Comparison of ENCODE assay signal across 14 cellular contexts in the genomic region with DNA sequence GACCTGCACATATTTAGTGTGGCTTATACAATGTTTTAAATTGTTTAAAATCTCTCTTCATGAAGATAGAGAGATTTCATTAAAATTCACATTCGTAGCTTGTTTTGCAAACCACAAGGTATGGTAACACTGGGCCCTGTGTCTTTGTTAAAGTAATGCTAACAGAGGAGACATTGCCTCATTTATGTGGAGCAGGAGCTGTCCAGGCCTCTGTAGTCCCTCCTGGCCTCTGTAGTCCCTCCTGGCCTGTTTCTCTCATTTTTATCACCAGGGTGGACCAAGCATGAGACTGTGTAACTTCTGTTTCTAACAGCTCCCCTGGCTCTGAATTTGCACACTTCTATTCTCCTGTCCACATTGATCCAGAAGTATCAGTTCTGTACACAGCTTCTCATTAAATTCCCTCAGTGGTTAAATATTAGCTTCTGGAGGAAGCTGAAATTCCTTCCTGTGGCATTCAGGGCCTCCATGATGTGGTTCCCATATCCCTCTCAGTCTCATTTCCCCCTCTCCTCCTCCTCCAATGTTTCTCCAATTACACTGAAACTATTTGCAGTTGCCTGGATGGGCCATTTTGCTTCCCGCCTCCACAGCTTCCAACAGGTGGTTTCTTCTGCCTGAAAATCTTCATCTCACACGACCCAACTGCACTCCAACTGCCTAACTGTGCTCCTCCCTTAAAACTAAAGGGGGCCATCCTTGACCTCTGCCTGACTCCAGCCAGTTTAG.
A peak's percentile ranks its signal among the peaks of the same experiment; 100 is the strongest.
DNase-seq lines count a peak whose midpoint lies in the region; ATAC-seq and TF ChIP-seq lines count a peak whose summit lies in the region.
"Had no signal": no experiment of that assay in that cellular context is flagged by ENCODE, and none has a peak within 500 bp of the region (broad histone marks: within the 10 kb centered on the region; RNA-seq: fewer than 3 reads in every experiment).

No MANE protein-coding gene starts in this region.

- TF ChIP-seq EP300 in Ishikawa (IDR thresholded peaks at IDR 0.05; ENCODE audit: borderline replicate concordance), result no peak

- H3K4me3 ChIP-seq in Caco-2 (ENCODE audit: low read depth, low read length), result no peak overlapping the region
- H3K4me3 ChIP-seq in endodermal cell (ENCODE audit: low read length), result no peak overlapping the region
- no peak overlapping the region for H3K4me3 ChIP-seq in neural progenitor cell

- H3K4me3 Mint-ChIP-seq in Caco-2 (ENCODE audit: unreplicated experiment), result no peak overlapping the region
- no peak overlapping the region for H3K4me3 Mint-ChIP-seq in endodermal cell
- H3K4me3 Mint-ChIP-seq in neural progenitor cell, result no peak overlapping the region

- H3F3A ChIP-seq in neural progenitor cell (ENCODE audit: low read depth), result no peaks in the 10 kb centered on the region

- no TSS peak for BruUV-seq in Caco-2 (replicated peaks; lab: Mats Ljungman, UMichigan)

- no peaks in the 10 kb centered on the region for H3K79me2 ChIP-seq in neural progenitor cell (ENCODE audit: low read depth)

- 58 to 59% methylated on average over 3 of the region's 3 CpGs for WGBS in endodermal cell (ENCODE audit: insufficient coverage in 1 of 2, insufficient read length in 1 of 2), 2 experiments

- H3K4me1 ChIP-seq in Caco-2 (peaks cover 19% of the 10 kb centered on the region), endodermal cell (ENCODE audit: control insufficient read depth, insufficient read depth, low read length) (no peaks in the 10 kb centered on the region), neural progenitor cell (peaks cover 6% of the 10 kb centered on the region)

- H4K20me1 ChIP-seq in neural progenitor cell (ENCODE audit: low read depth), result no peaks in the 10 kb centered on the region

- H3K27me3 Mint-ChIP-seq in Caco-2 (ENCODE audit: insufficient read depth, unreplicated experiment), result no peaks in the 10 kb centered on the region
- no peaks in the 10 kb centered on the region for H3K27me3 Mint-ChIP-seq in endodermal cell (ENCODE audit: insufficient read depth)
- H3K27me3 Mint-ChIP-seq in neural progenitor cell (ENCODE audit: insufficient read depth, low read depth), result no peaks in the 10 kb centered on the region

- H2AFZ ChIP-seq in neural progenitor cell (replicated peaks), result no peak overlapping the region

- H3K36me3 Mint-ChIP-seq in Caco-2 (ENCODE audit: insufficient read depth, unreplicated experiment) (peaks cover 2% of the 10 kb centered on the region), endodermal cell (ENCODE audit: low read depth) (peaks cover 7% of the 10 kb centered on the region), neural progenitor cell (peaks cover 4% of the 10 kb centered on the region)

- H3K27ac Mint-ChIP-seq in Caco-2 (ENCODE audit: unreplicated experiment) (peak overlapping the region; percentile 73), endodermal cell (no peak overlapping the region), neural progenitor cell (peak overlapping the region; percentile 88)

- POLR2A ChIA-PET in Caco-2 (lab: Charles Lee), result no interaction called here

- no peaks in the 10 kb centered on the region; the same call in 1 of the 2 replicates for H3K36me3 ChIP-seq in Caco-2 (ENCODE audit: control insufficient read depth, insufficient read depth, low read length)
- peaks cover 4% of the 10 kb centered on the region for H3K36me3 ChIP-seq in endodermal cell (ENCODE audit: control insufficient read depth, insufficient read depth, low read length)
- no peaks in the 10 kb centered on the region for H3K36me3 ChIP-seq in neural progenitor cell

- no peak for DNase-seq in Caco-2
- DNase-seq in endodermal cell, result peak; percentile 62
- no peak for DNase-seq in neural progenitor cell (ENCODE audit: low spot score)
- DNase-seq in anterior cingulate cortex (lab: John Stamatoyannopoulos, UW), result no peak
- DNase-seq: activated CD4-positive, alpha-beta T cell treated with anti-CD3 and anti-CD28 coated beads, Interleukin-2, amount 50 U/mL, for 1 hour; H7; islet precursor cell; NCI-H1694; NCI-H526; stimulated activated CD4-positive, alpha-beta T cell treated with anti-CD3 and anti-CD28 coated beads, Interleukin-2, amount 100 ng/mL, for 48 hours; T-helper 2 cell had no signal

- intact Hi-C loops in Caco-2 (cut with micrococcal nuclease; ENCODE audit: unreplicated experiment), result no loop called here

- TF ChIP-seq RAD21 in Ishikawa (IDR thresholded peaks at IDR 0.05; ENCODE audit: low read depth), result no peak

- H3K9me3 Mint-ChIP-seq in Caco-2 (ENCODE audit: unreplicated experiment) (no peaks in the 10 kb centered on the region), endodermal cell (no peaks in the 10 kb centered on the region), neural progenitor cell (no peaks in the 10 kb centered on the region)

- no peak for TF ChIP-seq CTCF in Caco-2 (IDR thresholded peaks at IDR 0.05; ENCODE audit: insufficient read depth in 1 of 2, low read depth in 1 of 2, low read length in 1 of 2, severe bottlenecking in 1 of 2, unreplicated experiment in 1 of 2)
- TF ChIP-seq CTCF in endodermal cell (conservative IDR thresholded peaks at IDR 0.05), result no peak
- TF ChIP-seq CTCF in neural progenitor cell (IDR thresholded peaks at IDR 0.05), result no peak

- H3K4me2 ChIP-seq in neural progenitor cell, result no peak overlapping the region

- ATAC-seq in GM18858 (IDR thresholded peaks at IDR 0.05; ENCODE audit: unreplicated experiment) (no peak), GM21786 (IDR thresholded peaks at IDR 0.05; ENCODE audit: unreplicated experiment) (no peak)

- H3K27ac ChIP-seq in endodermal cell (ENCODE audit: low read depth, low read length), result no peak overlapping the region
- H3K27ac ChIP-seq in neural progenitor cell, result no peak overlapping the region

- H3K9me3 ChIP-seq in Caco-2 (no peaks in the 10 kb centered on the region), endodermal cell (ENCODE audit: control insufficient read depth, low read length) (no peaks in the 10 kb centered on the region), neural progenitor cell (ENCODE audit: low read depth) (no peaks in the 10 kb centered on the region)

- no peak overlapping the region for H3K9ac ChIP-seq in endodermal cell (ENCODE audit: extremely low read depth, low read length, poor library complexity, severe bottlenecking)
- H3K9ac ChIP-seq in neural progenitor cell, result no peak overlapping the region

- H3K27me3 ChIP-seq in Caco-2 (replicated peaks; ENCODE audit: control insufficient read depth, insufficient read depth, low read length) (no peaks in the 10 kb centered on the region), endodermal cell (ENCODE audit: control insufficient read depth, insufficient read depth, low read length, poor library complexity, severe bottlenecking) (no peaks in the 10 kb centered on the region), neural progenitor cell (no peaks in the 10 kb centered on the region)

- H3K4me1 Mint-ChIP-seq in Caco-2 (ENCODE audit: low read depth, unreplicated experiment) (peaks cover 31% of the 10 kb centered on the region), endodermal cell (peaks cover 23% of the 10 kb centered on the region), neural progenitor cell (peaks cover 26% of the 10 kb centered on the region)

- CTCF ChIA-PET in Caco-2 (lab: Charles Lee), result interaction anchor here (1.2 kb wide), 1 partner anchor 42 kb away, joined by 5 read pairs; no protein-coding TSS in a partner anchor

TF ChIP-seq in Ishikawa, 13 proteins besides CTCF, POLR2A, EP300 and RAD21:
- TF ChIP-seq, protein P1, sequence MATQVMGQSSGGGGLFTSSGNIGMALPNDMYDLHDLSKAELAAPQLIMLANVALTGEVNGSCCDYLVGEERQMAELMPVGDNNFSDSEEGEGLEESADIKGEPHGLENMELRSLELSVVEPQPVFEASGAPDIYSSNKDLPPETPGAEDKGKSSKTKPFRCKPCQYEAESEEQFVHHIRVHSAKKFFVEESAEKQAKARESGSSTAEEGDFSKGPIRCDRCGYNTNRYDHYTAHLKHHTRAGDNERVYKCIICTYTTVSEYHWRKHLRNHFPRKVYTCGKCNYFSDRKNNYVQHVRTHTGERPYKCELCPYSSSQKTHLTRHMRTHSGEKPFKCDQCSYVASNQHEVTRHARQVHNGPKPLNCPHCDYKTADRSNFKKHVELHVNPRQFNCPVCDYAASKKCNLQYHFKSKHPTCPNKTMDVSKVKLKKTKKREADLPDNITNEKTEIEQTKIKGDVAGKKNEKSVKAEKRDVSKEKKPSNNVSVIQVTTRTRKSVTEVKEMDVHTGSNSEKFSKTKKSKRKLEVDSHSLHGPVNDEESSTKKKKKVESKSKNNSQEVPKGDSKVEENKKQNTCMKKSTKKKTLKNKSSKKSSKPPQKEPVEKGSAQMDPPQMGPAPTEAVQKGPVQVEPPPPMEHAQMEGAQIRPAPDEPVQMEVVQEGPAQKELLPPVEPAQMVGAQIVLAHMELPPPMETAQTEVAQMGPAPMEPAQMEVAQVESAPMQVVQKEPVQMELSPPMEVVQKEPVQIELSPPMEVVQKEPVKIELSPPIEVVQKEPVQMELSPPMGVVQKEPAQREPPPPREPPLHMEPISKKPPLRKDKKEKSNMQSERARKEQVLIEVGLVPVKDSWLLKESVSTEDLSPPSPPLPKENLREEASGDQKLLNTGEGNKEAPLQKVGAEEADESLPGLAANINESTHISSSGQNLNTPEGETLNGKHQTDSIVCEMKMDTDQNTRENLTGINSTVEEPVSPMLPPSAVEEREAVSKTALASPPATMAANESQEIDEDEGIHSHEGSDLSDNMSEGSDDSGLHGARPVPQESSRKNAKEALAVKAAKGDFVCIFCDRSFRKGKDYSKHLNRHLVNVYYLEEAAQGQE (IDR thresholded peaks at IDR 0.05; ENCODE audit: low read depth), result peak; percentile 47; the same call in 1 of the 2 replicates
- TF ChIP-seq TCF12 (IDR thresholded peaks at IDR 0.05; ENCODE audit: low read depth), result no peak
TF ChIP-seq in Ishikawa: peak in this region for 1.
